ENCODE assay signal across 13 cellular contexts in the genomic region with DNA sequence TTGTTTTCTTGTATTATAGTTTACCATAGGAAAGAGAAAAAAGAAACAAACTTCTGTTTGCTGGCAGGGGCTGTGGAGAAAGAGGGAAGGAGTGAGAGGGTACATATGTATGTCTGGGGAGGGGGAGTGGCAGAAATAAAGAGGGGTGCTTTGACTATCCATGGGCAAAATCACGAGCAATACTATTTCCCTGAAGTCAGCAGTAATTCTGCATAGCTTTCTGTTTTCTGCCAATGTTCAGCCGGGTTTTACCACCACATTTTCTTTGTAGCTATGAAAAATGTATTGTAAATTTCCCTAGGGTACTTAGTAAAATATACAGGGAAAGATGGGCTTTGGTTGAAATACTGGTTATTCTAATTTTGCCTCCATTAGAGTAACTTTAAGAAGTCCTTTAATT. TPM values are rescaled to one million over a fixed set of nuclear protein-coding genes. Genes with fewer than 3 reads are reported as not detected.
DNase-seq lines count a peak whose midpoint lies in the region; TF ChIP-seq lines count a peak whose summit lies in the region.
"Had no signal": no experiment of that assay in that cellular context is flagged by ENCODE, and none has a peak within 500 bp of the region (broad histone marks: within the 10 kb centered on the region; RNA-seq: fewer than 3 reads in every experiment).

No MANE protein-coding gene starts in this region.

- peak overlapping the region; percentile 4; the same call in 1 of the 2 replicates for H3K9ac ChIP-seq in HUES64 (ENCODE audit: low read depth, low read length)
- H3K9ac ChIP-seq in MM.1S (ENCODE audit: low read length), result no peak overlapping the region

- H3K27ac ChIP-seq in HUES64 (ENCODE audit: low read depth, low read length), result peak overlapping the region; percentile 33; the same call in 1 of the 2 replicates
- H3K27ac ChIP-seq in caudate nucleus (ENCODE audit: low read depth, low read length), result peak overlapping the region; percentile 36
- H3K27ac ChIP-seq in temporal lobe (ENCODE audit: low read depth, low read length), result peak overlapping the region; percentile 8
- no peak overlapping the region for H3K27ac ChIP-seq in thyroid gland
- no peak overlapping the region for H3K27ac ChIP-seq in MM.1S (ENCODE audit: low read length)

- H3K9me3 ChIP-seq in HUES64 (ENCODE audit: insufficient read depth, low read depth, low read length) (no peaks in the 10 kb centered on the region), thyroid gland (no peaks in the 10 kb centered on the region), MM.1S (replicated peaks; ENCODE audit: insufficient read depth, low read length) (no peaks in the 10 kb centered on the region)

- H3K36me3 Mint-ChIP-seq in nephron (ENCODE audit: low read depth), result peaks cover 22% of the 10 kb centered on the region
- H3K36me3 Mint-ChIP-seq: IgD-negative memory B cell had no signal

- intact Hi-C loops in thyroid gland (cut with DNase I), result no loop called here

- no peaks in the 10 kb centered on the region for H3K9me2 ChIP-seq in MM.1S (replicated peaks; ENCODE audit: insufficient read depth, low read length)

- TF ChIP-seq CTCF in nephron (IDR thresholded peaks at IDR 0.05; ENCODE audit: unreplicated experiment in 3 of 3) (no peak), thyroid gland (IDR thresholded peaks at IDR 0.05) (no peak), MM.1S (IDR thresholded peaks at IDR 0.05; ENCODE audit: low read length) (no peak)

- H3K27ac Mint-ChIP-seq in nephron, result peak overlapping the region in 2 of 3 experiments; percentile 70 to 82
- H3K27ac Mint-ChIP-seq: B cell; CD8-positive, alpha-beta T cell; IgD-negative memory B cell had no signal

- H2AFZ ChIP-seq in MM.1S (ENCODE audit: low read length), result no peak overlapping the region

- no peaks in the 10 kb centered on the region for H3K27me3 ChIP-seq in HUES64 (ENCODE audit: insufficient read depth, low read length)
- no peaks in the 10 kb centered on the region for H3K27me3 ChIP-seq in thyroid gland
- no peaks in the 10 kb centered on the region for H3K27me3 ChIP-seq in MM.1S (replicated peaks; ENCODE audit: insufficient read depth, low read length)

- 76% methylated on average over 2 of the region's 2 CpGs for WGBS in HUES64
- 65 to 70% methylated on average over 2 of the region's 2 CpGs for WGBS in thyroid gland, 2 donors

- H3K4me2 ChIP-seq in MM.1S (ENCODE audit: low read depth, low read length), result no peak overlapping the region

- H4K20me1 ChIP-seq in MM.1S (ENCODE audit: insufficient read depth, low read length), result no peaks in the 10 kb centered on the region

- peaks cover 5% of the 10 kb centered on the region for H3K4me1 Mint-ChIP-seq in nephron
- H3K4me1 Mint-ChIP-seq: B cell, IgD-negative memory B cell had no signal

- H3K36me3 ChIP-seq in HUES64 (ENCODE audit: insufficient read depth, low read length) (peaks cover 36% of the 10 kb centered on the region), thyroid gland (peaks cover 5 to 23% of the 10 kb centered on the region in 2 donors), MM.1S (replicated peaks; ENCODE audit: insufficient read depth, low read length) (no peaks in the 10 kb centered on the region)

- DNase-seq in caudate nucleus (lab: John Stamatoyannopoulos, UW) (no peak), thyroid gland (no peak), HCEC 1CT (no peak), MM.1S (no peak)
- DNase-seq: CD8-positive, alpha-beta T cell; NCI-H146; NCI-H226; NCI-H526 treated with DMSO at 0.1 percent for 48 hours had no signal

- H3K4me3 ChIP-seq in HUES64 (ENCODE audit: low read length), result no peak overlapping the region; the same call in 1 of the 2 replicates
- H3K4me3 ChIP-seq in thyroid gland (replicated peaks in 1 of 3), result no peak overlapping the region
- H3K4me3 ChIP-seq in MM.1S (ENCODE audit: low read length), result no peak overlapping the region

- no peak for TF ChIP-seq POLR2A in thyroid gland (IDR thresholded peaks at IDR 0.05)

- no peaks in the 10 kb centered on the region for H3K79me2 ChIP-seq in MM.1S (ENCODE audit: low read length)

- H3F3A ChIP-seq in MM.1S (ENCODE audit: insufficient read depth, low read length), result no peaks in the 10 kb centered on the region

- H3K27me3 Mint-ChIP-seq in nephron (ENCODE audit: low read depth), result no peaks in the 10 kb centered on the region
- H3K27me3 Mint-ChIP-seq: B cell, IgD-negative memory B cell had no signal

- peak overlapping the region in 2 of 3 experiments; percentile 3 to 4 for H3K4me3 Mint-ChIP-seq in nephron
- H3K4me3 Mint-ChIP-seq: B cell; CD8-positive, alpha-beta T cell; IgD-negative memory B cell had no signal

- H3K4me1 ChIP-seq in HUES64 (ENCODE audit: insufficient read depth, low read length) (peaks cover 18% of the 10 kb centered on the region), thyroid gland (no peaks in the 10 kb centered on the region), MM.1S (ENCODE audit: low read length) (no peaks in the 10 kb centered on the region)

- H3K9me3 Mint-ChIP-seq in nephron, result no peaks in the 10 kb centered on the region
- H3K9me3 Mint-ChIP-seq: CD8-positive, alpha-beta T cell; IgD-negative memory B cell had no signal

RNA-seq across cellular contexts. Expression of a gene that starts 45.2 kb away (rescaled TPM):
- 329 TPM for polyA plus RNA-seq in HUES64 (2013, experiment 1 of 2)
- 321 TPM for polyA plus RNA-seq in HUES64 (2013, experiment 2 of 2)
- total RNA-seq in temporal lobe (80.9 TPM), thyroid gland (100 to 1,000 TPM; 153 to 357 (median 196) TPM)

Comparison
In these comparisons a context has a peak if more than half of its experiments do, and no peak if none do; other contexts are left out.
1. H3K27ac ChIP-seq: peak in HUES64 (single experiment), caudate nucleus (single experiment) and temporal lobe (single experiment); none in thyroid gland (0 of 3) and MM.1S (single experiment).